In the genomic region with DNA sequence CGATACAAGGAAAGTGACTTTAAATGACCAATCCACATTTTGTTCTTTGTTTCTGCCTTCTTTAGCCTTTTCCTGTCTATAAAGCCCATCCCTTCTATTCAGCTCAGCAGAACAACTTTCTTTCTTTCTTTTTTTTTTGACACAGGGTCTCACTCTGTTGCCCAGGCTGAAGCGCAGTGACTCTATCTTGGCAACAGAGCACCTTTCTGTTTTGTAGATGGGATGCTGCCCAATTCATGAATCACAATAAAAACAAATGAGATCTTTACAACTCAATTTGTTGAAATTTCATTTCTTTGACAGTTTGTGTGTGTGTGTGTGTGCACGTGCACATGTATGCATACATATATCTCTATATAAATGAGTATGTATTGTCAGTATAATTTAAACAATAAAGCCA, we compare ENCODE assay signal across 26 cellular contexts. TPM values are rescaled to one million over a fixed set of nuclear protein-coding genes. Genes with fewer than 3 reads are reported as not detected.
A peak's percentile ranks its signal among the peaks of the same experiment; 100 is the strongest.
DNase-seq lines count a peak whose midpoint lies in the region; ATAC-seq and TF ChIP-seq lines count a peak whose summit lies in the region.
"Had no signal": no experiment of that assay in that cellular context is flagged by ENCODE, and none has a peak within 500 bp of the region (broad histone marks: within the 10 kb centered on the region; RNA-seq: fewer than 3 reads in every experiment).

No MANE protein-coding gene starts in this region.

- no peaks in the 10 kb centered on the region for H3K9me3 ChIP-seq in muscle layer of colon (ENCODE audit: low read length)
- no peaks in the 10 kb centered on the region for H3K9me3 ChIP-seq in transverse colon
- H3K9me3 ChIP-seq: HAP-1, Peyer's patch, SJSA1 had no signal

- no peak for TF ChIP-seq EP300 in transverse colon (IDR thresholded peaks at IDR 0.05; ENCODE audit: low read depth)

- peaks cover 4% of the 10 kb centered on the region for H3K27me3 Mint-ChIP-seq in chondrocyte (ENCODE audit: low read depth)

- peaks cover 2% of the 10 kb centered on the region for H3K36me3 Mint-ChIP-seq in chondrocyte (ENCODE audit: low read depth)

- peaks cover 84% of the 10 kb centered on the region for H3K4me1 ChIP-seq in muscle layer of colon (ENCODE audit: insufficient read depth, low read length)
- H3K4me1 ChIP-seq in transverse colon: peaks cover 6 to 36% (median 16%) of the 10 kb centered on the region in 4 donors
- H3K4me1 ChIP-seq: BLaER1 treated with 17β-estradiol and CSF1 and Interleukin-3, amounts not matched to agents 10 nM and 100 nM; Peyer's patch; SJSA1 had no signal

- H3K27ac Mint-ChIP-seq in chondrocyte (ENCODE audit: unreplicated experiment): peak overlapping the region; percentile 69
- H3K27ac Mint-ChIP-seq: GM23338 had no signal

- H3K36me3 ChIP-seq in muscle layer of colon (ENCODE audit: insufficient read depth, low read length): no peaks in the 10 kb centered on the region
- no peaks in the 10 kb centered on the region for H3K36me3 ChIP-seq in transverse colon
- H3K36me3 ChIP-seq: BLaER1 treated with 17β-estradiol and CSF1 and Interleukin-3, amounts not matched to agents 10 nM and 100 nM; HAP-1; Peyer's patch; SJSA1 had no signal

- TF ChIP-seq POLR2A in transverse colon (IDR thresholded peaks at IDR 0.05): no peak

- POLR2A ChIA-PET in HEK293T (lab: Yijun Ruan, JAX): no interaction called here

- DNase-seq in NCI-H446 treated with DMSO at 0.1 percent for 48 hours (lab: John Stamatoyannopoulos, UW) (peak; percentile 49), NCI-H446 (lab: John Stamatoyannopoulos, UW) (no peak), chondrocyte (ENCODE audit: low spot score) (no peak), transverse colon (no peak), HEK293T (ENCODE audit: extremely low spot score) (no peak), epidermal melanocyte (ENCODE audit: insufficient read length, low spot score) (no peak)
- DNase-seq: Calu3; CD8-positive, alpha-beta memory T cell; DMS153; NCI-H1092 treated with DMSO at 0.1 percent for 48 hours; NCI-H1436 treated with DMSO at 0.1 percent for 48 hours; NCI-H1930; NCI-H2227 treated with DMSO at 0.1 percent for 48 hours; NCI-H524 treated with DMSO at 0.1 percent for 48 hours; NCI-H82; Peyer's patch had no signal

- CTCF ChIA-PET in HEK293T (lab: Yijun Ruan, JAX): no interaction called here

- TF ChIP-seq CTCF in chondrocyte (IDR thresholded peaks at IDR 0.05): no peak
- TF ChIP-seq CTCF in transverse colon (IDR thresholded peaks at IDR 0.05): no peak

- peaks cover 6% of the 10 kb centered on the region for H3K9me3 Mint-ChIP-seq in chondrocyte (ENCODE audit: low read depth)

- peaks cover 46% of the 10 kb centered on the region for H3K4me1 Mint-ChIP-seq in chondrocyte (ENCODE audit: low read depth)

- no peak overlapping the region for H3K4me3 Mint-ChIP-seq in chondrocyte (ENCODE audit: unreplicated experiment)
- H3K4me3 Mint-ChIP-seq: CD8-positive, alpha-beta memory T cell had no signal

- peak overlapping the region; percentile 72 for H3K27ac ChIP-seq in muscle layer of colon (ENCODE audit: low read depth, low read length)
- H3K27ac ChIP-seq in transverse colon: peak overlapping the region in 3 of 4 donors; percentile 34 to 74 (median 73)
- H3K27ac ChIP-seq: 22Rv1; BLaER1 treated with 17β-estradiol and CSF1 and Interleukin-3, amounts not matched to agents 10 nM and 100 nM; KMS-11; SJSA1 had no signal

- no peak overlapping the region for H3K9ac ChIP-seq in muscle layer of colon (ENCODE audit: low read length)
- H3K9ac ChIP-seq: BLaER1 treated with 17β-estradiol and CSF1 and Interleukin-3, amounts not matched to agents 10 nM and 100 nM; KMS-11 had no signal

- ATAC-seq in GM18870 (IDR thresholded peaks at IDR 0.05; ENCODE audit: unreplicated experiment): no peak
- ATAC-seq: GM23338 had no signal

- H3K4me3 ChIP-seq in muscle layer of colon (ENCODE audit: low read depth in 1 of 2, low read length in 2 of 2) (no peak overlapping the region), transverse colon (no peak overlapping the region)
- H3K4me3 ChIP-seq: BLaER1 treated with 17β-estradiol and CSF1 and Interleukin-3, amounts not matched to agents 10 nM and 100 nM; GM23338; HAP-1; Peyer's patch; SJSA1 had no signal

- H3K27me3 ChIP-seq in muscle layer of colon (ENCODE audit: control insufficient read depth in 1 of 2, insufficient read depth in 2 of 2, low read length in 2 of 2) (no peaks in the 10 kb centered on the region), transverse colon (no peaks in the 10 kb centered on the region)
- H3K27me3 ChIP-seq: BLaER1 treated with 17β-estradiol and CSF1 and Interleukin-3, amounts not matched to agents 10 nM and 100 nM; Peyer's patch had no signal

- 83 to 89% methylated on average over 3 of the region's 3 CpGs for WGBS in transverse colon (ENCODE audit: low coverage in 1 of 2), 2 donors

- intact Hi-C loops in transverse colon (cut with DNase I; ENCODE audit: low total_unique reads): no loop called here

- in situ Hi-C loops in transverse colon (cut with MboI; ENCODE audit: low pct_ligation_motif_present in 1 of 4, low pct_unique_long_range_greater_than_20kb in 1 of 4, low sequenced_read_pairs in 3 of 4): no loop called here

TF ChIP-seq in HEK293T, 16 proteins besides CTCF, POLR2A, EP300 and RAD21:
- TF ChIP-seq ELF4 (IDR thresholded peaks at IDR 0.05) (no peak), FOXK2 (IDR thresholded peaks at IDR 0.05) (no peak), FOXA1 (IDR thresholded peaks at IDR 0.05) (no peak), SUZ12 (IDR thresholded peaks at IDR 0.05) (no peak)

RNA-seq across cellular contexts. Expression of gene TSPAN18, which starts 25.5 kb away (rescaled TPM):
- total RNA-seq in chondrocyte: 4.0 to 4.9 TPM (median 4.6 TPM) in 3 replicates
- total RNA-seq in transverse colon: 10 to 100 TPM in 1 of 4 donors, 1 to 10 TPM in 3; 2.6 to 28.9 (median 4.9) TPM
- total RNA-seq: Calu3, HT1080, OCI-LY7 had no signal
